Comparison of ENCODE assay signal across 29 cellular contexts in genomic region chr2:113102133-113102532, GRCh38. TPM values are rescaled to one million over a fixed set of nuclear protein-coding genes. Genes with fewer than 3 reads are reported as not detected.
"Had no signal": no experiment of that assay in that cellular context is flagged by ENCODE, and none has a peak within 500 bp of the region (broad histone marks: within the 10 kb centered on the region; RNA-seq: fewer than 3 reads in every experiment).

No MANE protein-coding gene starts in this region.

- H3K9me3 ChIP-seq: gastrocnemius medialis, left ventricle myocardium inferior, pancreas, prostate gland, sigmoid colon, testis, transverse colon had no signal

- H3K4me3 ChIP-seq: gastrocnemius medialis, left ventricle myocardium inferior, pancreas, prostate gland, sigmoid colon, SK-N-MC, smooth muscle cell, testis, transverse colon had no signal

- ATAC-seq: gastrocnemius medialis, pancreas had no signal

- H3K4me3 Mint-ChIP-seq: naive B cell, neural crest cell had no signal

- H3K36me3 ChIP-seq: gastrocnemius medialis, left ventricle myocardium inferior, pancreas, prostate gland, sigmoid colon, transverse colon had no signal

- H3K4me1 Mint-ChIP-seq: neural crest cell had no signal

- H3K27ac ChIP-seq: gastrocnemius medialis, left ventricle myocardium inferior, pancreas, prostate gland, sigmoid colon, SK-N-MC, testis, transverse colon had no signal

- DNase-seq: activated CD4-positive, alpha-beta T cell treated with anti-CD3 and anti-CD28 coated beads for 48 hours; activated CD4-positive, CD25-positive, alpha-beta regulatory T cell; activated CD8-positive, alpha-beta memory T cell treated with anti-CD3 and anti-CD28 coated beads for 24 hours; activated naive CD4-positive, alpha-beta T cell; amygdala; caudate nucleus; cortex of kidney; gastrocnemius medialis; glutamatergic neuron; left ventricle myocardium inferior; naive B cell; nucleus accumbens; pancreas; retina; sigmoid colon; stimulated activated CD4-positive, alpha-beta T cell treated with anti-CD3 and anti-CD28 coated beads, Interleukin-1b, Interleukin-23, amount 100 ng/mL, for 48 hours; stimulated activated CD4-positive, alpha-beta T cell treated with anti-CD3 and anti-CD28 coated beads, Interleukin-4, amount 100 ng/mL, for 4 hours; stimulated activated CD8-positive, alpha-beta memory T cell treated with anti-CD3 and anti-CD28 coated beads, Interleukin-4, amount 100 ng/mL, for 48 hours; stimulated activated naive CD4-positive, alpha-beta T cell; testis; transverse colon had no signal

- H3K4me1 ChIP-seq: gastrocnemius medialis, left ventricle myocardium inferior, pancreas, prostate gland, sigmoid colon, testis, transverse colon had no signal

- H3K27me3 ChIP-seq: gastrocnemius medialis, pancreas, sigmoid colon, testis, transverse colon had no signal

- H3K4me2 ChIP-seq: smooth muscle cell had no signal

RNA-seq across cellular contexts. Expression of gene IL1RN, which starts 25.3 kb away (rescaled TPM):
- total RNA-seq: chondrocyte, endothelial cell of umbilical vein, lung microvascular endothelial cell, neural crest cell had no signal
- polyA plus RNA-seq: endothelial cell of umbilical vein had no signal

RNA-seq across cellular contexts. Expression of gene IL1F10, which starts 34.4 kb away (rescaled TPM):
- total RNA-seq: chondrocyte; endothelial cell of umbilical vein; gastrocnemius medialis; left ventricle myocardium inferior; lung microvascular endothelial cell; neural crest cell; pancreas; prostate gland; sigmoid colon; smooth muscle cell; T-helper 1 cell treated with Interleukin-12 subunit alpha and Interleukin-12 subunit beta and Interleukin-4 antibody, amounts not matched to agents 30 ng/mL and 1 ng/mL, for 36 hours; transverse colon had no signal
- polyA plus RNA-seq: endothelial cell of umbilical vein, pancreas, sigmoid colon, smooth muscle cell had no signal

RNA-seq across cellular contexts. Expression of gene IL36RN, which starts 43.1 kb away (rescaled TPM):
- total RNA-seq: chondrocyte; endothelial cell of umbilical vein; gastrocnemius medialis; left ventricle myocardium inferior; lung microvascular endothelial cell; neural crest cell; pancreas; prostate gland; sigmoid colon; T-helper 1 cell treated with Interleukin-12 subunit alpha and Interleukin-12 subunit beta and Interleukin-4 antibody, amounts not matched to agents 30 ng/mL and 1 ng/mL, for 36 hours; testis; transverse colon had no signal
- polyA plus RNA-seq: endothelial cell of umbilical vein, pancreas had no signal

RNA-seq across cellular contexts. Expression of gene IL36B, which starts 49.5 kb away (rescaled TPM):
- total RNA-seq: chondrocyte; endothelial cell of umbilical vein; gastrocnemius medialis; left ventricle myocardium inferior; lung microvascular endothelial cell; neural crest cell; pancreas; prostate gland; sigmoid colon; smooth muscle cell; T-helper 1 cell treated with Interleukin-12 subunit alpha and Interleukin-12 subunit beta and Interleukin-4 antibody, amounts not matched to agents 30 ng/mL and 1 ng/mL, for 36 hours; testis; transverse colon had no signal
- polyA plus RNA-seq: endothelial cell of umbilical vein, pancreas, sigmoid colon, smooth muscle cell had no signal
